In genomic region chr15:70357453-70357852, GRCh38 we compare ENCODE assay signal across 25 cellular contexts.
"Had no signal": no experiment of that assay in that cellular context is flagged by ENCODE, and none has a peak within 500 bp of the region (broad histone marks: within the 10 kb centered on the region; RNA-seq: fewer than 3 reads in every experiment).

No MANE protein-coding gene starts in this region.

- H3K9me3 ChIP-seq: left lung, right lobe of liver, tibial artery had no signal

- H3K36me3 ChIP-seq: left lung, right lobe of liver, tibial artery had no signal

- H3K27ac Mint-ChIP-seq: activated naive CD4-positive, alpha-beta T cell treated with anti-CD3 and anti-CD28 coated beads, Interleukin-2, amount 50 U/mL, for 72 hours; effector memory CD8-positive, alpha-beta T cell; immature natural killer cell; natural killer cell treated with Interleukin-12 subunit alpha and Interleukin-12 subunit beta and Interleukin-15 and Interleukin-18, amount 100 ng/mL, for 72 hours; stimulated activated effector memory CD8-positive, alpha-beta T cell treated with anti-CD3 and anti-CD28 coated beads, Interleukin-12 subunit alpha, Interleukin-12 subunit beta, amount 100 ng/mL, for 72 hours; WTC11 had no signal

- H3K4me1 ChIP-seq: left lung, tibial artery had no signal

- H3K4me1 Mint-ChIP-seq: immature natural killer cell; stimulated activated effector memory CD8-positive, alpha-beta T cell treated with anti-CD3 and anti-CD28 coated beads, Interleukin-12 subunit alpha, Interleukin-12 subunit beta, amount 100 ng/mL, for 72 hours; stimulated activated naive CD8-positive, alpha-beta T cell treated with anti-CD3 and anti-CD28 coated beads, Interleukin-15, amount 100 ng/mL, for 72 hours had no signal

- H3K79me2 ChIP-seq: hepatocyte had no signal

- FAIRE-seq: endothelial cell of umbilical vein, frontal cortex had no signal

- H3K27ac ChIP-seq: hepatocyte, left lung, right lobe of liver, skin epidermis, tibial artery had no signal

- H3K27me3 ChIP-seq: hepatocyte, left lung, right lobe of liver had no signal

- H3K9me3 Mint-ChIP-seq: activated naive CD4-positive, alpha-beta T cell treated with anti-CD3 and anti-CD28 coated beads, Interleukin-2, amount 50 U/mL, for 72 hours; effector memory CD8-positive, alpha-beta T cell; immature natural killer cell; natural killer cell treated with Interleukin-12 subunit alpha and Interleukin-12 subunit beta and Interleukin-15 and Interleukin-18, amount 100 ng/mL, for 72 hours; stimulated activated effector memory CD8-positive, alpha-beta T cell treated with anti-CD3 and anti-CD28 coated beads, Interleukin-12 subunit alpha, Interleukin-12 subunit beta, amount 100 ng/mL, for 72 hours; stimulated activated naive CD8-positive, alpha-beta T cell treated with anti-CD3 and anti-CD28 coated beads, Interleukin-15, amount 100 ng/mL, for 72 hours; WTC11 had no signal

- H3K36me3 Mint-ChIP-seq: activated naive CD4-positive, alpha-beta T cell treated with anti-CD3 and anti-CD28 coated beads, Interleukin-2, amount 50 U/mL, for 72 hours; brain; immature natural killer cell; natural killer cell treated with Interleukin-12 subunit alpha and Interleukin-12 subunit beta and Interleukin-15 and Interleukin-18, amount 100 ng/mL, for 72 hours; stimulated activated effector memory CD8-positive, alpha-beta T cell treated with anti-CD3 and anti-CD28 coated beads, Interleukin-12 subunit alpha, Interleukin-12 subunit beta, amount 100 ng/mL, for 72 hours; WTC11 had no signal

- DNase-seq: activated CD4-positive, alpha-beta T cell treated with anti-CD3 and anti-CD28 coated beads, Interleukin-2, amount 50 U/mL, for 4 hours; activated gamma-delta T cell treated with Interleukin-2 at 50 U/mL for 16 hours; activated T-cell treated with anti-CD3 and anti-CD28 coated beads for 4 hours; caudate nucleus; effector memory CD8-positive, alpha-beta T cell; glutamatergic neuron; immature natural killer cell; kidney glomerular epithelial cell; left lung; midbrain; right lobe of liver; stimulated activated CD4-positive, alpha-beta T cell treated with anti-CD3 and anti-CD28 coated beads, Interleukin-1b, Interleukin-23, amount 100 ng/mL, for 48 hours; stimulated activated naive CD8-positive, alpha-beta T cell treated with anti-CD3 and anti-CD28 coated beads, Interleukin-15, amount 100 ng/mL, for 72 hours; T-helper 1 cell; tibial artery had no signal

- H3K4me2 ChIP-seq: hepatocyte had no signal

- H3K4me3 Mint-ChIP-seq: brain; effector memory CD8-positive, alpha-beta T cell; immature natural killer cell; natural killer cell treated with Interleukin-12 subunit alpha and Interleukin-12 subunit beta and Interleukin-15 and Interleukin-18, amount 100 ng/mL, for 72 hours; stimulated activated effector memory CD8-positive, alpha-beta T cell treated with anti-CD3 and anti-CD28 coated beads, Interleukin-12 subunit alpha, Interleukin-12 subunit beta, amount 100 ng/mL, for 72 hours; stimulated activated naive CD8-positive, alpha-beta T cell treated with anti-CD3 and anti-CD28 coated beads, Interleukin-15, amount 100 ng/mL, for 72 hours; WTC11 had no signal

- ATAC-seq: activated naive CD4-positive, alpha-beta T cell treated with anti-CD3 and anti-CD28 coated beads, Interleukin-2, amount 50 U/mL, for 72 hours; effector memory CD8-positive, alpha-beta T cell; esophagus mucosa; left lung; natural killer cell treated with Interleukin-12 subunit alpha and Interleukin-12 subunit beta and Interleukin-15 and Interleukin-18, amount 100 ng/mL, for 72 hours; right lobe of liver; stimulated activated effector memory CD8-positive, alpha-beta T cell treated with anti-CD3 and anti-CD28 coated beads, Interleukin-12 subunit alpha, Interleukin-12 subunit beta, amount 100 ng/mL, for 72 hours; stimulated activated naive CD8-positive, alpha-beta T cell treated with anti-CD3 and anti-CD28 coated beads, Interleukin-15, amount 100 ng/mL, for 72 hours; WTC11 had no signal

- H2AFZ ChIP-seq: hepatocyte had no signal

- H3K4me3 ChIP-seq: hepatocyte, left lung, right lobe of liver, skin epidermis, tibial artery had no signal
